ENCODE assay signal across 8 cellular contexts in genomic region chr2:200373973-200374416, GRCh38.
A peak's percentile ranks its signal among the peaks of the same experiment; 100 is the strongest.
DNase-seq lines count a peak whose midpoint lies in the region; ATAC-seq, FAIRE-seq and TF ChIP-seq lines count a peak whose summit lies in the region.

No MANE protein-coding gene starts in this region.

- peak; percentile 83 for ATAC-seq in HG03135 (IDR thresholded peaks at IDR 0.05; ENCODE audit: unreplicated experiment)

- H4K20me1 ChIP-seq in BLaER1 treated with 17β-estradiol and CSF1 and Interleukin-3, amounts not matched to agents 10 nM and 100 nM, result peaks cover 0 to 5% (median 0%) of the 10 kb centered on the region in 11 experiments; a peak in 1 of 22 replicates

- H3K36me3 ChIP-seq in BLaER1 treated with 17β-estradiol and CSF1 and Interleukin-3, amounts not matched to agents 10 nM and 100 nM, result peaks cover 0 to 13% (median 0%) of the 10 kb centered on the region in 11 experiments; a peak in 4 of 22 replicates
- H3K36me3 ChIP-seq in neutrophil, result no peaks in the 10 kb centered on the region

- no peak overlapping the region for H3K4me3 ChIP-seq in BLaER1 treated with 17β-estradiol and CSF1 and Interleukin-3, amounts not matched to agents 10 nM and 100 nM
- peak overlapping the region; percentile 32 to 51 for H3K4me3 ChIP-seq in neutrophil (ENCODE audit: low read depth in 1 of 2, low read length in 1 of 2)

- H3K4me1 ChIP-seq in BLaER1 treated with 17β-estradiol and CSF1 and Interleukin-3, amounts not matched to agents 10 nM and 100 nM, result peaks cover 7 to 36% (median 24%) of the 10 kb centered on the region in 10 experiments; a peak in 19 of 20 replicates
- peaks cover 11 to 31% of the 10 kb centered on the region in 2 experiments for H3K4me1 ChIP-seq in neutrophil (ENCODE audit: control insufficient read depth in 1 of 2, insufficient read depth in 1 of 2, low read depth in 1 of 2, low read length in 1 of 2)

- no peak overlapping the region for H3K9ac ChIP-seq in BLaER1 treated with 17β-estradiol and CSF1 and Interleukin-3, amounts not matched to agents 10 nM and 100 nM

- DNase-seq in GM19238 (ENCODE audit: insufficient read length, low spot score), result peak; percentile 26
- peak; percentile 29 for DNase-seq in activated T-cell treated with anti-CD3 and anti-CD28 coated beads for 4 hours
- no peak for DNase-seq in HTR-8/SVneo (ENCODE audit: insufficient read length, low spot score)
- no peak for DNase-seq in NCI-H2081 (lab: John Stamatoyannopoulos, UW)
- no peak for DNase-seq in GOT3 (lab: John Stamatoyannopoulos, UW)

- H3K27me3 ChIP-seq in BLaER1 treated with 17β-estradiol and CSF1 and Interleukin-3, amounts not matched to agents 10 nM and 100 nM, result no peaks in the 10 kb centered on the region
- no peaks in the 10 kb centered on the region for H3K27me3 ChIP-seq in neutrophil

- TF ChIP-seq CTCF in neutrophil (IDR thresholded peaks at IDR 0.05), result no peak

- FAIRE-seq in HTR-8/SVneo (lab: Jason Lieb, UNC), result no peak

- no peak overlapping the region for H3K27ac ChIP-seq in BLaER1 treated with 17β-estradiol and CSF1 and Interleukin-3, amounts not matched to agents 10 nM and 100 nM
- peak overlapping the region; percentile 52 for H3K27ac ChIP-seq in neutrophil

- no peaks in the 10 kb centered on the region for H3K9me3 ChIP-seq in BLaER1 treated with 17β-estradiol and CSF1 and Interleukin-3, amounts not matched to agents 10 nM and 100 nM (replicated peaks in 1 of 11)
- no peaks in the 10 kb centered on the region for H3K9me3 ChIP-seq in neutrophil

- H3K4me2 ChIP-seq in BLaER1 treated with 17β-estradiol and CSF1 and Interleukin-3, amounts not matched to agents 10 nM and 100 nM, result peak overlapping the region in 8 of 11 experiments; percentile 14 to 64 (median 34); a peak in 10 of 22 replicates

Comparison
In these comparisons a context has a peak if more than half of its experiments do, and no peak if none do; other contexts are left out.
1. H3K4me3 ChIP-seq: peak in neutrophil (2 of 2); none in BLaER1 treated with 17β-estradiol and CSF1 and Interleukin-3, amounts not matched to agents 10 nM and 100 nM (0 of 10).
2. DNase-seq: peak in GM19238 (single experiment) and activated T-cell treated with anti-CD3 and anti-CD28 coated beads for 4 hours (single experiment); none in HTR-8/SVneo (single experiment), NCI-H2081 (0 of 2) and GOT3 (single experiment).